Comparison of ENCODE assay signal across 11 cellular contexts in genomic region chr5:100550531-100551036, GRCh38. TPM values are rescaled to one million over a fixed set of nuclear protein-coding genes. Genes with fewer than 3 reads are reported as not detected.
A peak's percentile ranks its signal among the peaks of the same experiment; 100 is the strongest.
DNase-seq lines count a peak whose midpoint lies in the region; ATAC-seq, FAIRE-seq and TF ChIP-seq lines count a peak whose summit lies in the region.
"Had no signal": no experiment of that assay in that cellular context is flagged by ENCODE, and none has a peak within 500 bp of the region (broad histone marks: within the 10 kb centered on the region; RNA-seq: fewer than 3 reads in every experiment).

No MANE protein-coding gene starts in this region.

- H3K4me1 ChIP-seq in left ventricle myocardium inferior = peaks cover 7% of the 10 kb centered on the region

- DNase-seq in GM18507 (ENCODE audit: extremely low spot score, insufficient read length, low read depth) (no peak), immature natural killer cell (no peak), NCI-H1092 (lab: John Stamatoyannopoulos, UW) (no peak), left ventricle myocardium inferior (no peak), NCI-H2171 treated with DMSO at 0.1 percent for 48 hours (lab: John Stamatoyannopoulos, UW) (no peak)
- no peak for DNase-seq in activated effector memory CD4-positive, alpha-beta T cell treated with Interleukin-2 at 50 U/mL for 16 hours
- DNase-seq: NCI-H2227 treated with DMSO at 0.1 percent for 48 hours, sigmoid colon had no signal

- no peaks in the 10 kb centered on the region for H3K9me3 ChIP-seq in left ventricle myocardium inferior (replicated peaks)
- H3K9me3 ChIP-seq: sigmoid colon had no signal

- H3K4me3 ChIP-seq in left ventricle myocardium inferior = no peak overlapping the region
- H3K4me3 ChIP-seq: sigmoid colon had no signal

- peaks cover 0 to under 1% (median 0%) of the 10 kb centered on the region in 3 donors for H3K27me3 Mint-ChIP-seq in immature natural killer cell (ENCODE audit: low read depth in 3 of 3)

- H3K36me3 Mint-ChIP-seq in immature natural killer cell = peaks cover 0 to 1% (median 0%) of the 10 kb centered on the region in 3 donors

- H3K4me1 Mint-ChIP-seq in immature natural killer cell = peaks cover 15 to 16% of the 10 kb centered on the region in 2 donors

- H3K4me3 Mint-ChIP-seq in immature natural killer cell = no peak overlapping the region
- H3K4me3 Mint-ChIP-seq: activated T-helper 1 cell treated with anti-CD3 and anti-CD28 coated beads, Interleukin-12 subunit alpha, Interleukin-12 subunit beta, Interleukin-2, Interleukin-4 antibody, amounts not matched to agents 30 ng/mL and 10 ng/mL and 1 ng/mL, durations not matched to agents 14 hours and 24 hours and 36 hours had no signal

- H3K9me3 Mint-ChIP-seq in immature natural killer cell = no peaks in the 10 kb centered on the region

- H3K27ac ChIP-seq in left ventricle myocardium inferior (replicated peaks) = no peak overlapping the region
- H3K27ac ChIP-seq: sigmoid colon had no signal

- intact Hi-C loops in left ventricle myocardium inferior (cut with micrococcal nuclease) = no loop called here

- H3K27me3 ChIP-seq in left ventricle myocardium inferior (ENCODE audit: low read depth) = no peaks in the 10 kb centered on the region
- H3K27me3 ChIP-seq: sigmoid colon had no signal

- H3K27ac Mint-ChIP-seq in immature natural killer cell = peak overlapping the region in 5 of 6 donors; percentile 0 to 51 (median 18)
- H3K27ac Mint-ChIP-seq: activated T-helper 1 cell treated with anti-CD3 and anti-CD28 coated beads, Interleukin-12 subunit alpha, Interleukin-12 subunit beta, Interleukin-2, Interleukin-4 antibody, amounts not matched to agents 30 ng/mL and 10 ng/mL and 1 ng/mL, durations not matched to agents 14 hours and 24 hours and 36 hours had no signal

- peak; percentile 81 for FAIRE-seq in GM18507 (lab: Jason Lieb, UNC)

- ATAC-seq in GM21619 (IDR thresholded peaks at IDR 0.05; ENCODE audit: unreplicated experiment) (peak; percentile 92), HG03521 (IDR thresholded peaks at IDR 0.05; ENCODE audit: unreplicated experiment) (peak; percentile 83)

- TF ChIP-seq CTCF in left ventricle myocardium inferior (IDR thresholded peaks at IDR 0.05; ENCODE audit: borderline replicate concordance) = no peak

- no peaks in the 10 kb centered on the region for H3K36me3 ChIP-seq in left ventricle myocardium inferior
- H3K36me3 ChIP-seq: sigmoid colon had no signal

RNA-seq across cellular contexts. Expression of gene FAM174A, which starts 15.4 kb away (rescaled TPM):
- polyA plus RNA-seq in immature natural killer cell = 10 to 100 TPM in 1 of 3 donors, 1 to 10 TPM in 2; 7.7 to 15.7 (median 7.7) TPM
- 20.6 TPM for total RNA-seq in left ventricle myocardium inferior
